Comparison of ENCODE assay signal across 12 cellular contexts in genomic region chr1:245099401-245099800, GRCh38. TPM values are rescaled to one million over a fixed set of nuclear protein-coding genes. Genes with fewer than 3 reads are reported as not detected.
"Had no signal": no experiment of that assay in that cellular context is flagged by ENCODE, and none has a peak within 500 bp of the region (broad histone marks: within the 10 kb centered on the region; RNA-seq: fewer than 3 reads in every experiment).

No MANE protein-coding gene starts in this region.

- H3K9me3 ChIP-seq: heart right ventricle, psoas muscle, stomach, thyroid gland, uterus had no signal

- H3K4me1 ChIP-seq: heart right ventricle, psoas muscle, stomach, uterus had no signal

- H3K27ac ChIP-seq: brain microvascular endothelial cell, heart right ventricle, psoas muscle, stomach, uterus had no signal

- DNase-seq: activated CD4-positive, alpha-beta memory T cell treated with anti-CD3 and anti-CD28 coated beads for 36 hours; activated CD8-positive, alpha-beta memory T cell treated with anti-CD3 and anti-CD28 coated beads, Interleukin-2, amount 10 ng/mL, durations not matched to agents 7 days and 5 days; activated T-cell treated with anti-CD3 and anti-CD28 coated beads, Interleukin-2, amount 50 U/mL, for 24 hours; brain microvascular endothelial cell; effector memory CD8-positive, alpha-beta T cell; heart right ventricle; islet precursor cell; naive thymus-derived CD8-positive, alpha-beta T cell; psoas muscle; stomach; thyroid gland; uterus had no signal

- H3K27me3 ChIP-seq: brain microvascular endothelial cell, heart right ventricle, stomach, thyroid gland, uterus had no signal

- H3K4me3 ChIP-seq: heart right ventricle, psoas muscle, stomach, thyroid gland, uterus had no signal

- H3K36me3 ChIP-seq: brain microvascular endothelial cell, heart right ventricle, stomach, thyroid gland, uterus had no signal

RNA-seq across cellular contexts. Expression of gene KIF26B, which starts 55.4 kb away (rescaled TPM):
- total RNA-seq: activated CD4-positive, alpha-beta memory T cell treated with anti-CD3 and anti-CD28 coated beads for 36 hours had no signal
- polyA plus RNA-seq: naive thymus-derived CD8-positive, alpha-beta T cell had no signal
